1 cellular context compared by ENCODE assay signal in genomic region chr18:79072655-79073054, GRCh38.
TF ChIP-seq lines count a peak whose summit lies in the region.

No MANE protein-coding gene starts in this region.

TF ChIP-seq in GM12878, 131 proteins besides CTCF, POLR2A, EP300 and RAD21:
- peak; percentile 92 for TF ChIP-seq ZBTB33 (IDR thresholded peaks at IDR 0.05)
